In the genomic region with DNA sequence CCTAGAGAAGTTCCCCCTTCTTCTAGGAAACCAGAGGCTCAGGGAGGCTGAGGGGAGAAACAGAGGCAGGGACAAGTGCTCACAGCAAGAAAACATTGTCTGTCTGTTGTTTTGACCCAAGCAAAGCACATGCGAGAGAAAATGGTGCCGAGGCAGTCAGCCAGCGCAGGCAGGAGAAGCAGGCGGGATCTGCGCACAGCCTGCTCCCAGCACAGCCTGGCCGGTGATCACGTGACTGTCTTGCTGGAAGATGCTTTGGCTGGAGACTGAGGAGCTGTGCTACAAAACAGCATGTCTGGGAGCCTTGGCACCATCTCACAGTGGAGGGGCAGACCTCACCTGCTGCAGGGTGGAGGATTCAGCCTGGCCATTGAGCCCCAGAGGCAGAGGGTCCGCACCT, we compare ENCODE assay signal across 17 cellular contexts.
DNase-seq lines count a peak whose midpoint lies in the region; ATAC-seq, FAIRE-seq and TF ChIP-seq lines count a peak whose summit lies in the region.
"Had no signal": no experiment of that assay in that cellular context is flagged by ENCODE, and none has a peak within 500 bp of the region (broad histone marks: within the 10 kb centered on the region; RNA-seq: fewer than 3 reads in every experiment).

No MANE protein-coding gene starts in this region.

- DNase-seq in HepG2 (ENCODE audit: low spot score): no peak
- no peak for DNase-seq in right lobe of liver
- DNase-seq in globus pallidus (ENCODE audit: low spot score): peak; percentile 8
- peak in 6 of 10 donors; percentile 30 to 86 (median 67) for DNase-seq in posterior cingulate gyrus
- DNase-seq in Kasumi-1 (lab: John Stamatoyannopoulos, UW): no peak
- DNase-seq: ACHN; Calu3; CD4-positive, alpha-beta T cell; DMS 273 treated with DMSO at 0.1 percent for 48 hours; H9; IMR-90; KG1 had no signal

- TF ChIP-seq POLR2A in HepG2 (IDR thresholded peaks at IDR 0.05; ENCODE audit: insufficient read depth in 1 of 2, low read depth in 2 of 2, low read length in 2 of 2): no peak
- TF ChIP-seq POLR2A in right lobe of liver (IDR thresholded peaks at IDR 0.05): no peak

- CTCF ChIA-PET in HepG2 (lab: Yijun Ruan, JAX; ENCODE audit: low intra/inter-chr PET ratio, low total read pairs): no interaction called here

- in situ Hi-C loops in HepG2 (cut with HindIII; ENCODE audit: extremely low pct_ligation_motif_present, low pct_unique_long_range_greater_than_20kb): no loop called here

- H3K79me2 ChIP-seq in HepG2 (ENCODE audit: insufficient read depth, low read length): no peaks in the 10 kb centered on the region

- H3K4me3 ChIP-seq in HepG2 (replicated peaks in 1 of 3; ENCODE audit: insufficient read depth in 1 of 3, low read depth in 2 of 3, low read length in 3 of 3) (no peak overlapping the region), right lobe of liver (no peak overlapping the region)
- H3K4me3 ChIP-seq: GM12878, GM23338 had no signal

- BruUV-seq in HepG2 (replicated peaks; lab: Mats Ljungman, UMichigan): no TSS peak

- TF ChIP-seq CTCF in HepG2 (CRISPR knock-in tag; IDR thresholded peaks at IDR 0.05): no peak
- no peak for TF ChIP-seq CTCF in right lobe of liver (IDR thresholded peaks at IDR 0.05)

- H3K4me1 ChIP-seq in HepG2 (ENCODE audit: insufficient read depth, low read length): 0 out of 2 replicates have a peak, but pooled peaks cover 7% of the 10 kb centered on the region
- H3K4me1 ChIP-seq in right lobe of liver: no peaks in the 10 kb centered on the region

- H3K27me3 ChIP-seq in HepG2 (ENCODE audit: control insufficient read depth in 1 of 2, insufficient read depth in 2 of 2, low read length in 2 of 2): 0 out of 5 replicates have a peak, but pooled peaks cover 0 to 5% of the 10 kb centered on the region in 2 experiments
- no peaks in the 10 kb centered on the region for H3K27me3 ChIP-seq in right lobe of liver

- no peak for FAIRE-seq in HepG2 (lab: Jason Lieb, UNC)
- FAIRE-seq: GM12878, GM18507 had no signal

- no peak overlapping the region for H2AFZ ChIP-seq in HepG2 (ENCODE audit: low read length)

- 86% methylated on average over 8 of the region's 8 CpGs for WGBS in HepG2 (ENCODE audit: low lambda C conversion rate)
- WGBS in right lobe of liver (ENCODE audit: insufficient coverage, low coverage, low lambda C conversion rate, missing lambda C conversion rate): no CpG with 5 or more reads among the region's 8 CpGs

- no peak overlapping the region for H3K4me2 ChIP-seq in HepG2 (ENCODE audit: low read depth, low read length)
- H3K4me2 ChIP-seq: GM23338 had no signal

- no peak for TF ChIP-seq RAD21 in HepG2 (CRISPR knock-in tag; IDR thresholded peaks at IDR 0.05)

- H4K20me1 ChIP-seq in HepG2 (ENCODE audit: insufficient read depth, low read length): no peaks in the 10 kb centered on the region

- TF ChIP-seq EP300 in HepG2 (IDR thresholded peaks at IDR 0.05; ENCODE audit: low read depth in 2 of 2, low read length in 2 of 2) (no peak), HepG2 (CRISPR knock-in tag; IDR thresholded peaks at IDR 0.05; ENCODE audit: borderline replicate concordance) (no peak)

- POLR2A ChIA-PET in HepG2 (lab: Yijun Ruan, JAX): no interaction called here

- H3K27ac ChIP-seq in HepG2 (ENCODE audit: extremely low read length, insufficient read depth, low read length): no peak overlapping the region
- no peak overlapping the region for H3K27ac ChIP-seq in right lobe of liver

- intact Hi-C loops in HepG2 (cut with micrococcal nuclease; ENCODE audit: unreplicated experiment) (no loop called here), right lobe of liver (cut with DNase I) (no loop called here), posterior cingulate gyrus (cut with DNase I) (no loop called here)

- ATAC-seq in HepG2 (no peak), right lobe of liver (no peak), HG03108 (IDR thresholded peaks at IDR 0.05; ENCODE audit: unreplicated experiment) (no peak), HG03354 (IDR thresholded peaks at IDR 0.05; ENCODE audit: poor library complexity, severe bottlenecking, unreplicated experiment) (no peak)
- ATAC-seq: GM12878, GM23338 had no signal

- no peaks in the 10 kb centered on the region for H3K36me3 ChIP-seq in HepG2 (replicated peaks in 1 of 2; ENCODE audit: control insufficient read depth in 1 of 2, insufficient read depth in 2 of 2, low read length in 2 of 2)
- no peaks in the 10 kb centered on the region for H3K36me3 ChIP-seq in right lobe of liver

- H3K9ac ChIP-seq in HepG2 (ENCODE audit: insufficient read depth, low read depth, low read length): no peak overlapping the region

- H3K9me3 ChIP-seq in HepG2 (ENCODE audit: low read length) (no peaks in the 10 kb centered on the region), right lobe of liver (no peaks in the 10 kb centered on the region)

TF ChIP-seq in HepG2, 621 proteins besides CTCF, POLR2A, EP300 and RAD21:
- TF ChIP-seq, protein P1, sequence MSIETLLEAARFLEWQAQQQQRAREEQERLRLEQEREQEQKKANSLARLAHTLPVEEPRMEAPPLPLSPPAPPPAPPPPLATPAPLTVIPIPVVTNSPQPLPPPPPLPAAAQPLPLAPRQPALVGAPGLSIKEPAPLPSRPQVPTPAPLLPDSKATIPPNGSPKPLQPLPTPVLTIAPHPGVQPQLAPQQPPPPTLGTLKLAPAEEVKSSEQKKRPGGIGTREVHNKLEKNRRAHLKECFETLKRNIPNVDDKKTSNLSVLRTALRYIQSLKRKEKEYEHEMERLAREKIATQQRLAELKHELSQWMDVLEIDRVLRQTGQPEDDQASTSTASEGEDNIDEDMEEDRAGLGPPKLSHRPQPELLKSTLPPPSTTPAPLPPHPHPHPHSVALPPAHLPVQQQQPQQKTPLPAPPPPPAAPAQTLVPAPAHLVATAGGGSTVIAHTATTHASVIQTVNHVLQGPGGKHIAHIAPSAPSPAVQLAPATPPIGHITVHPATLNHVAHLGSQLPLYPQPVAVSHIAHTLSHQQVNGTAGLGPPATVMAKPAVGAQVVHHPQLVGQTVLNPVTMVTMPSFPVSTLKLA (IDR thresholded peaks at IDR 0.05): no peak
- TF ChIP-seq GABPB1 (CRISPR knock-in tag; IDR thresholded peaks at IDR 0.05) (no peak), ZNF33B (CRISPR knock-in tag; IDR thresholded peaks at IDR 0.05) (no peak), BRD4 (CRISPR knock-in tag; IDR thresholded peaks at IDR 0.05) (no peak), PHF20 (CRISPR knock-in tag; IDR thresholded peaks at IDR 0.05) (no peak), RAD51 (IDR thresholded peaks at IDR 0.05; ENCODE audit: borderline replicate concordance) (peak; percentile 77; the same call in 1 of the 2 replicates), ZNF10 (CRISPR knock-in tag; IDR thresholded peaks at IDR 0.05; ENCODE audit: borderline replicate concordance, low read depth) (no peak)
- TF ChIP-seq, protein P2, sequence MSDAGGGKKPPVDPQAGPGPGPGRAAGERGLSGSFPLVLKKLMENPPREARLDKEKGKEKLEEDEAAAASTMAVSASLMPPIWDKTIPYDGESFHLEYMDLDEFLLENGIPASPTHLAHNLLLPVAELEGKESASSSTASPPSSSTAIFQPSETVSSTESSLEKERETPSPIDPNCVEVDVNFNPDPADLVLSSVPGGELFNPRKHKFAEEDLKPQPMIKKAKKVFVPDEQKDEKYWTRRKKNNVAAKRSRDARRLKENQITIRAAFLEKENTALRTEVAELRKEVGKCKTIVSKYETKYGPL (CRISPR knock-in tag; IDR thresholded peaks at IDR 0.05): no peak
- TF ChIP-seq, protein P3, sequence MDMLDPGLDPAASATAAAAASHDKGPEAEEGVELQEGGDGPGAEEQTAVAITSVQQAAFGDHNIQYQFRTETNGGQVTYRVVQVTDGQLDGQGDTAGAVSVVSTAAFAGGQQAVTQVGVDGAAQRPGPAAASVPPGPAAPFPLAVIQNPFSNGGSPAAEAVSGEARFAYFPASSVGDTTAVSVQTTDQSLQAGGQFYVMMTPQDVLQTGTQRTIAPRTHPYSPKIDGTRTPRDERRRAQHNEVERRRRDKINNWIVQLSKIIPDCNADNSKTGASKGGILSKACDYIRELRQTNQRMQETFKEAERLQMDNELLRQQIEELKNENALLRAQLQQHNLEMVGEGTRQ (IDR thresholded peaks at IDR 0.05; ENCODE audit: low read depth, low read length): peak; percentile 46
- TF ChIP-seq, protein P3 (CRISPR knock-in tag; IDR thresholded peaks at IDR 0.05; ENCODE audit: borderline replicate concordance): no peak

Comparison
In these comparisons a context has a peak if more than half of its experiments do, and no peak if none do; other contexts are left out.
1. DNase-seq: peak in globus pallidus (single experiment) and posterior cingulate gyrus (6 of 10); none in HepG2 (single experiment), right lobe of liver (0 of 3) and Kasumi-1 (0 of 2).